In genomic region chr19:54199401-54199800, GRCh38 we compare ENCODE assay signal across 12 cellular contexts. TPM values are rescaled to one million over a fixed set of nuclear protein-coding genes. Genes with fewer than 3 reads are reported as not detected.
DNase-seq lines count a peak whose midpoint lies in the region; ATAC-seq and TF ChIP-seq lines count a peak whose summit lies in the region.
"Had no signal": no experiment of that assay in that cellular context is flagged by ENCODE, and none has a peak within 500 bp of the region (broad histone marks: within the 10 kb centered on the region; RNA-seq: fewer than 3 reads in every experiment).

No MANE protein-coding gene starts in this region.

- TF ChIP-seq CTCF in RWPE1 (conservative IDR thresholded peaks at IDR 0.05; ENCODE audit: low read depth) = no peak
- no peak for TF ChIP-seq CTCF in endodermal cell (conservative IDR thresholded peaks at IDR 0.05)

- H3K4me3 ChIP-seq in endodermal cell (ENCODE audit: low read length) = no peak overlapping the region

- peaks cover 22 to 34% of the 10 kb centered on the region in 2 donors for H3K36me3 Mint-ChIP-seq in activated T-cell treated with anti-CD3 and anti-CD28 coated beads, Interleukin-2, amount 50 U/mL, for 72 hours (ENCODE audit: insufficient read depth in 2 of 2)
- H3K36me3 Mint-ChIP-seq in endodermal cell (ENCODE audit: low read depth) = peaks cover 57% of the 10 kb centered on the region

- no peaks in the 10 kb centered on the region for H3K9me3 ChIP-seq in endodermal cell (ENCODE audit: control insufficient read depth, low read length)
- H3K9me3 ChIP-seq: tibial artery had no signal

- H3K27ac ChIP-seq in RWPE1 (peak overlapping the region; percentile 86), endodermal cell (ENCODE audit: low read depth, low read length) (no peak overlapping the region)

- H3K9ac ChIP-seq in endodermal cell (ENCODE audit: extremely low read depth, low read length, poor library complexity, severe bottlenecking) = no peak overlapping the region

- CTCF ChIA-PET in RWPE1 (lab: Yijun Ruan, JAX) = no interaction called here

- peaks cover 47% of the 10 kb centered on the region for H3K4me1 Mint-ChIP-seq in activated T-cell treated with anti-CD3 and anti-CD28 coated beads, Interleukin-2, amount 50 U/mL, for 72 hours (ENCODE audit: low read depth)
- H3K4me1 Mint-ChIP-seq in endodermal cell = peaks cover 26% of the 10 kb centered on the region
- peaks cover 43% of the 10 kb centered on the region for H3K4me1 Mint-ChIP-seq in stimulated activated naive CD8-positive, alpha-beta T cell treated with anti-CD3 and anti-CD28 coated beads, Interleukin-15, amount 100 ng/mL, for 72 hours

- POLR2A ChIA-PET in RWPE1 (lab: Yijun Ruan, JAX; ENCODE audit: low non-redundant PET) = interaction anchor here (1.4 kb wide), 1 partner anchor 9 kb away, joined by 4 read pairs; the partner anchor contains the start of gene MBOAT7

- peak overlapping the region; percentile 59 to 93 for H3K4me3 Mint-ChIP-seq in activated T-cell treated with anti-CD3 and anti-CD28 coated beads, Interleukin-2, amount 50 U/mL, for 72 hours
- H3K4me3 Mint-ChIP-seq in endodermal cell = peak overlapping the region; percentile 93
- peak overlapping the region; percentile 74 to 76 for H3K4me3 Mint-ChIP-seq in stimulated activated naive CD8-positive, alpha-beta T cell treated with anti-CD3 and anti-CD28 coated beads, Interleukin-15, amount 100 ng/mL, for 72 hours

- no peaks in the 10 kb centered on the region for H3K27me3 ChIP-seq in endodermal cell (ENCODE audit: control insufficient read depth, insufficient read depth, low read length, poor library complexity, severe bottlenecking)
- H3K27me3 ChIP-seq: tibial artery had no signal

- 96 to 97% methylated on average over 16 of the region's 16 CpGs for WGBS in endodermal cell (ENCODE audit: insufficient coverage in 1 of 2, insufficient read length in 1 of 2), 2 experiments

- peaks cover 52% of the 10 kb centered on the region for H3K36me3 ChIP-seq in endodermal cell (ENCODE audit: control insufficient read depth, insufficient read depth, low read length)

- H3K9me3 Mint-ChIP-seq in activated T-cell treated with anti-CD3 and anti-CD28 coated beads, Interleukin-2, amount 50 U/mL, for 72 hours = no peaks in the 10 kb centered on the region
- H3K9me3 Mint-ChIP-seq in endodermal cell = no peaks in the 10 kb centered on the region
- H3K9me3 Mint-ChIP-seq in stimulated activated naive CD8-positive, alpha-beta T cell treated with anti-CD3 and anti-CD28 coated beads, Interleukin-15, amount 100 ng/mL, for 72 hours = no peaks in the 10 kb centered on the region

- ATAC-seq in activated T-cell treated with anti-CD3 and anti-CD28 coated beads, Interleukin-2, amount 50 U/mL, for 72 hours (replicated peaks in 1 of 2) = no peak
- no peak for ATAC-seq in stimulated activated naive CD8-positive, alpha-beta T cell treated with anti-CD3 and anti-CD28 coated beads, Interleukin-15, amount 100 ng/mL, for 72 hours
- no peak for ATAC-seq in HG02571 (IDR thresholded peaks at IDR 0.05; ENCODE audit: unreplicated experiment)

- H3K4me1 ChIP-seq in endodermal cell (ENCODE audit: control insufficient read depth, insufficient read depth, low read length) = peaks cover 7% of the 10 kb centered on the region

- H3K27ac Mint-ChIP-seq in activated T-cell treated with anti-CD3 and anti-CD28 coated beads, Interleukin-2, amount 50 U/mL, for 72 hours = peak overlapping the region; percentile 56
- H3K27ac Mint-ChIP-seq in endodermal cell = peak overlapping the region; percentile 86
- H3K27ac Mint-ChIP-seq in stimulated activated naive CD8-positive, alpha-beta T cell treated with anti-CD3 and anti-CD28 coated beads, Interleukin-15, amount 100 ng/mL, for 72 hours = peak overlapping the region in 1 of 2 donors; percentile 49

- H3K27me3 Mint-ChIP-seq in activated T-cell treated with anti-CD3 and anti-CD28 coated beads, Interleukin-2, amount 50 U/mL, for 72 hours (ENCODE audit: low read depth) = no peaks in the 10 kb centered on the region
- no peaks in the 10 kb centered on the region for H3K27me3 Mint-ChIP-seq in endodermal cell (ENCODE audit: insufficient read depth)
- H3K27me3 Mint-ChIP-seq in stimulated activated naive CD8-positive, alpha-beta T cell treated with anti-CD3 and anti-CD28 coated beads, Interleukin-15, amount 100 ng/mL, for 72 hours = no peaks in the 10 kb centered on the region

- no peak for DNase-seq in activated T-cell treated with anti-CD3 and anti-CD28 coated beads, Interleukin-2, amount 50 U/mL, for 72 hours
- DNase-seq in activated T-cell treated with anti-CD3 and anti-CD28 coated beads, Interleukin-2, amount 50 U/mL, for 1 hour = no peak
- DNase-seq in RWPE1 (ENCODE audit: low spot score) (no peak), endodermal cell (no peak), HK-2 (ENCODE audit: unreplicated experiment) (no peak), putamen (ENCODE audit: low spot score) (no peak)
- no peak for DNase-seq in stimulated activated naive CD8-positive, alpha-beta T cell treated with anti-CD3 and anti-CD28 coated beads, Interleukin-15, amount 100 ng/mL, for 72 hours
- DNase-seq: midbrain, NCI-H1092, NCI-H524 treated with DMSO at 0.1 percent for 48 hours, tibial artery had no signal

RNA-seq across cellular contexts. Expression of gene RPS9, which starts 1.3 kb away (rescaled TPM):
- 1,000 to 10,000 TPM; 1,618 to 1,817 TPM for total RNA-seq in activated T-cell treated with anti-CD3 and anti-CD28 coated beads, Interleukin-2, amount 50 U/mL, for 72 hours
- total RNA-seq in endodermal cell = 1,000 to 10,000 TPM; 1,302 to 1,460 TPM
- 1,601 TPM for polyA plus RNA-seq in endodermal cell (2013, experiment 1 of 2)
- polyA plus RNA-seq in endodermal cell (2013, experiment 2 of 2) = 1,537 TPM

RNA-seq across cellular contexts. Expression of gene TSEN34, which starts 8.3 kb away (rescaled TPM):
- 10 to 100 TPM; 11.0 to 17.5 TPM for total RNA-seq in activated T-cell treated with anti-CD3 and anti-CD28 coated beads, Interleukin-2, amount 50 U/mL, for 72 hours
- 10 to 100 TPM; 26.0 to 27.5 TPM for total RNA-seq in endodermal cell
- polyA plus RNA-seq in endodermal cell (2013, experiment 1 of 2) = 47.2 TPM
- polyA plus RNA-seq in endodermal cell (2013, experiment 2 of 2) = 44.8 TPM

RNA-seq across cellular contexts. Expression of gene MBOAT7, which starts 10.0 kb away (rescaled TPM):
- total RNA-seq in activated T-cell treated with anti-CD3 and anti-CD28 coated beads, Interleukin-2, amount 50 U/mL, for 72 hours = 10 to 100 TPM; 60.3 to 71.0 TPM
- total RNA-seq in endodermal cell = 100 to 1,000 TPM; 126 to 131 TPM
- polyA plus RNA-seq in endodermal cell (2013, experiment 1 of 2) = 99.2 TPM
- polyA plus RNA-seq in endodermal cell (2013, experiment 2 of 2) = 87.1 TPM

RNA-seq across cellular contexts. Expression of gene LILRB3, which starts 23.4 kb away (rescaled TPM):
- 1 to 10 TPM in 1 of 2 donors, under 1 TPM in 1; 0.31 to 1.2 TPM for total RNA-seq in activated T-cell treated with anti-CD3 and anti-CD28 coated beads, Interleukin-2, amount 50 U/mL, for 72 hours
- total RNA-seq in endodermal cell = not detected
- not detected for polyA plus RNA-seq in endodermal cell (2013, experiment 1 of 2)
- polyA plus RNA-seq in endodermal cell (2013, experiment 2 of 2) = not detected

RNA-seq across cellular contexts. Expression of gene TMC4, which starts 26.4 kb away (rescaled TPM):
- total RNA-seq in activated T-cell treated with anti-CD3 and anti-CD28 coated beads, Interleukin-2, amount 50 U/mL, for 72 hours = under 1 TPM; 0.24 to 0.63 TPM
- 10 to 100 TPM; 32.7 to 46.6 TPM for total RNA-seq in endodermal cell
- 0.82 TPM for polyA plus RNA-seq in endodermal cell (2013, experiment 1 of 2)
- polyA plus RNA-seq in endodermal cell (2013, experiment 2 of 2) = 1.9 TPM
